Comparison of ENCODE assay signal across 8 cellular contexts in genomic region chr5:43312076-43312620, GRCh38. TPM values are rescaled to one million over a fixed set of nuclear protein-coding genes. Genes with fewer than 3 reads are reported as not detected.
DNase-seq lines count a peak whose midpoint lies in the region; ATAC-seq and TF ChIP-seq lines count a peak whose summit lies in the region.

No MANE protein-coding gene starts in this region.

- H3K4me1 ChIP-seq in OCI-LY7 (ENCODE audit: insufficient read depth, low read length, poor library complexity, severe bottlenecking) (peaks cover 52% of the 10 kb centered on the region), psoas muscle (peaks cover 11% of the 10 kb centered on the region)

- TF ChIP-seq CTCF in GM06990 (IDR thresholded peaks at IDR 0.05; ENCODE audit: insufficient read depth, low read length, poor library complexity, severe bottlenecking) (no peak), OCI-LY7 (conservative IDR thresholded peaks at IDR 0.05; ENCODE audit: low read length) (no peak), psoas muscle (IDR thresholded peaks at IDR 0.05) (no peak)

- intact Hi-C loops in OCI-LY7 (cut with micrococcal nuclease; ENCODE audit: unreplicated experiment) (loop anchor here (2.0 to 5.0 kb wide), 6 partner anchors 171 to 1410 kb away; partner anchors contain the start of genes PAIP1, RIMOC1 and TMEM267), psoas muscle (cut with DNase I) (loop anchor here in 1 of 2 donors (5.0 to 10.0 kb wide), 2 partner anchors 173 to 190 kb away; partner anchors contain the start of genes TMEM267 and ZNF131), left colon (cut with DNase I, micrococcal nuclease) (loop anchor here in 1 of 2 donors (10.0 kb wide), 1 partner anchor 173 kb away; the partner anchor contains the start of gene TMEM267)

- no peaks in the 10 kb centered on the region for H3K9me3 ChIP-seq in OCI-LY7 (ENCODE audit: low read length)
- H3K9me3 ChIP-seq in psoas muscle = no peaks in the 10 kb centered on the region

- no peaks in the 10 kb centered on the region for H3K27me3 ChIP-seq in GM06990 (replicated peaks; ENCODE audit: control insufficient read depth, insufficient read depth, low read length)
- H3K27me3 ChIP-seq in psoas muscle (ENCODE audit: insufficient read depth in 3 of 3, low read length in 2 of 3) = no peaks in the 10 kb centered on the region

- H3K27ac ChIP-seq in OCI-LY7 (ENCODE audit: low read depth, low read length, poor library complexity, severe bottlenecking) (peak overlapping the region; percentile 80), psoas muscle (no peak overlapping the region)

- POLR2A ChIA-PET in OCI-LY7 (lab: Charles Lee) = interaction anchor here (0.6 to 3.6 kb wide), 9 partner anchors 9 to 421 kb away, joined by 3 to 34 read pairs (median 7); partner anchors contain the start of genes TMEM267 and ZNF131

- CTCF ChIA-PET in OCI-LY7 (lab: Charles Lee; ENCODE audit: unreplicated experiment) = no interaction called here

- TF ChIP-seq POLR2A in erythroblast (IDR thresholded peaks at IDR 0.05; ENCODE audit: low read length) = peak; percentile 41

- H3K36me3 ChIP-seq in GM06990 (ENCODE audit: control insufficient read depth, insufficient read depth, low read length) = no peaks in the 10 kb centered on the region; the same call in 1 of the 2 replicates
- peaks cover 47% of the 10 kb centered on the region for H3K36me3 ChIP-seq in OCI-LY7 (ENCODE audit: insufficient read depth, low read length)
- H3K36me3 ChIP-seq in psoas muscle (ENCODE audit: insufficient read depth in 1 of 2, low read depth in 1 of 2) = peaks cover 0 to 5% of the 10 kb centered on the region in 2 donors

- ATAC-seq in psoas muscle (no peak), GM21528 (IDR thresholded peaks at IDR 0.05; ENCODE audit: low FRiP score, unreplicated experiment) (no peak), left colon (no peak), HG03354 (IDR thresholded peaks at IDR 0.05; ENCODE audit: poor library complexity, severe bottlenecking, unreplicated experiment) (no peak)

- H3K79me2 ChIP-seq in OCI-LY7 (ENCODE audit: insufficient read depth, low read depth, low read length) = peaks cover 61% of the 10 kb centered on the region

- no peaks in the 10 kb centered on the region for H3K9me2 ChIP-seq in OCI-LY7 (ENCODE audit: insufficient read depth, low read length)

- BruUV-seq in OCI-LY7 (replicated peaks; lab: Mats Ljungman, UMichigan) = no TSS peak

- DNase-seq in GM06990 (ENCODE audit: extremely low read depth, insufficient read length) (no peak), OCI-LY7 (ENCODE audit: low spot score) (peak; percentile 20), erythroblast (lab: John Stamatoyannopoulos, UW) (peak in 1 of 2 experiments; percentile 22), psoas muscle (no peak), A172 (ENCODE audit: low spot score) (no peak), left colon (no peak)

- peaks cover 37% of the 10 kb centered on the region; the same call in 1 of the 2 replicates for H4K20me1 ChIP-seq in OCI-LY7 (ENCODE audit: insufficient read depth, low read length)

- H3K4me2 ChIP-seq in OCI-LY7 (ENCODE audit: low read length) = peak overlapping the region; percentile 72

- H2AFZ ChIP-seq in OCI-LY7 (ENCODE audit: low read length) = no peak overlapping the region

- WGBS in psoas muscle, 3 donors = 23 to 30% (median 25%) methylated on average over 5 of the region's 5 CpGs

- H3K4me3 ChIP-seq in GM06990 (replicated peaks; ENCODE audit: low read depth, low read length) (peak overlapping the region; percentile 97), OCI-LY7 (ENCODE audit: low read depth, low read length, poor library complexity, severe bottlenecking) (peak overlapping the region; percentile 94), psoas muscle (peak overlapping the region; percentile 96)

RNA-seq across cellular contexts. Expression of gene HMGCS1, which starts 1.1 kb away (rescaled TPM):
- total RNA-seq in OCI-LY7 (2014; rRNA removed; shearing (Covaris generic)) = 59.5 and 66.9 TPM in 2 replicates
- total RNA-seq in OCI-LY7 (2022) = 202 and 236 TPM in 2 replicates
- 10 to 100 TPM; 14.7 to 22.6 (median 17.9) TPM for total RNA-seq in psoas muscle
- polyA plus RNA-seq in psoas muscle = 10 to 100 TPM in 1 of 3 donors, 1 to 10 TPM in 2; 7.6 to 12.3 (median 10.0) TPM
- total RNA-seq in A172 (2014; rRNA removed; shearing (Covaris generic)) = 24.6 and 39.1 TPM in 2 replicates
- 100 to 1,000 TPM; 153 to 377 TPM for total RNA-seq in left colon
